Comparison of ENCODE assay signal across 8 cellular contexts in genomic region chr5:67206381-67207328, GRCh38. TPM values are rescaled to one million over a fixed set of nuclear protein-coding genes. Genes with fewer than 3 reads are reported as not detected.
DNase-seq lines count a peak whose midpoint lies in the region; ATAC-seq lines count a peak whose summit lies in the region.

No MANE protein-coding gene starts in this region.

- H3K36me3 ChIP-seq in CD4-positive, CD25-positive, alpha-beta regulatory T cell (ENCODE audit: control insufficient read depth, insufficient read depth, low read length) = no peaks in the 10 kb centered on the region
- no peaks in the 10 kb centered on the region for H3K36me3 ChIP-seq in effector memory CD4-positive, alpha-beta T cell (ENCODE audit: control insufficient read depth, insufficient read depth, low read length)

- no peaks in the 10 kb centered on the region for H3K9me3 ChIP-seq in CD4-positive, CD25-positive, alpha-beta regulatory T cell (ENCODE audit: control insufficient read depth in 2 of 2, low read length in 2 of 2)
- no peaks in the 10 kb centered on the region for H3K9me3 ChIP-seq in effector memory CD4-positive, alpha-beta T cell (ENCODE audit: control insufficient read depth, low read length)

- peak overlapping the region; percentile 38 to 83 (median 50) for H3K4me3 Mint-ChIP-seq in CD4-positive, CD25-positive, alpha-beta regulatory T cell

- peaks cover 73% of the 10 kb centered on the region for H3K4me1 ChIP-seq in CD4-positive, CD25-positive, alpha-beta regulatory T cell (ENCODE audit: control insufficient read depth, insufficient read depth, low read length, poor library complexity, severe bottlenecking)
- peaks cover 56% of the 10 kb centered on the region for H3K4me1 ChIP-seq in effector memory CD4-positive, alpha-beta T cell (ENCODE audit: control insufficient read depth, insufficient read depth, low read length, poor library complexity, severe bottlenecking)

- no peaks in the 10 kb centered on the region for H3K9me3 Mint-ChIP-seq in CD4-positive, CD25-positive, alpha-beta regulatory T cell

- peak; percentile 69 to 99 (median 91) for DNase-seq in CD4-positive, CD25-positive, alpha-beta regulatory T cell
- peak; percentile 92 for DNase-seq in Jurkat, Clone E6-1 (ENCODE audit: low read depth, low spot score)
- peak; percentile 59 to 72 for DNase-seq in activated CD4-positive, alpha-beta T cell treated with anti-CD3 and anti-CD28 coated beads for 24 hours (ENCODE audit: low read depth in 2 of 2)
- peak; percentile 76 to 82 (median 77) for DNase-seq in effector memory CD4-positive, alpha-beta T cell
- DNase-seq in stimulated activated CD4-positive, alpha-beta T cell treated with anti-CD3 and anti-CD28 coated beads, Interleukin-2, amount 100 ng/mL, for 24 hours = peak; percentile 83 to 84
- no peak for DNase-seq in NCI-H82 (lab: John Stamatoyannopoulos, UW)
- no peak for DNase-seq in left ventricle myocardium superior

- no peaks in the 10 kb centered on the region for H3K36me3 Mint-ChIP-seq in CD4-positive, CD25-positive, alpha-beta regulatory T cell

- peaks cover 20 to 81% (median 59%) of the 10 kb centered on the region in 4 donors for H3K4me1 Mint-ChIP-seq in CD4-positive, CD25-positive, alpha-beta regulatory T cell

- H3K27me3 ChIP-seq in CD4-positive, CD25-positive, alpha-beta regulatory T cell (ENCODE audit: control insufficient read depth, insufficient read depth, low read length) = no peaks in the 10 kb centered on the region
- no peaks in the 10 kb centered on the region for H3K27me3 ChIP-seq in effector memory CD4-positive, alpha-beta T cell (replicated peaks; ENCODE audit: control insufficient read depth, insufficient read depth, low read length, poor library complexity, severe bottlenecking)

- H3K27ac Mint-ChIP-seq in CD4-positive, CD25-positive, alpha-beta regulatory T cell = peak overlapping the region; percentile 88 to 99 (median 89)

- H3K4me3 ChIP-seq in CD4-positive, CD25-positive, alpha-beta regulatory T cell (ENCODE audit: low read depth, low read length) = peak overlapping the region; percentile 52
- no peak overlapping the region for H3K4me3 ChIP-seq in Jurkat, Clone E6-1 (ENCODE audit: low read length)
- no peak overlapping the region for H3K4me3 ChIP-seq in effector memory CD4-positive, alpha-beta T cell (ENCODE audit: insufficient read depth, low read depth, low read length, poor library complexity, severe bottlenecking)

- intact Hi-C loops in left ventricle myocardium superior (cut with micrococcal nuclease) = loop anchor here (10.0 kb wide), 2 partner anchors 52 to 392 kb away; no protein-coding TSS in a partner anchor

- H3K27ac ChIP-seq in CD4-positive, CD25-positive, alpha-beta regulatory T cell (ENCODE audit: insufficient read depth, low read length, poor library complexity, severe bottlenecking) = peak overlapping the region; percentile 77
- H3K27ac ChIP-seq in effector memory CD4-positive, alpha-beta T cell (ENCODE audit: insufficient read depth, low read length, poor library complexity, severe bottlenecking) = peak overlapping the region; percentile 56

- ATAC-seq in CD4-positive, CD25-positive, alpha-beta regulatory T cell (ENCODE audit: low read depth in 2 of 2) = peak; percentile 86 to 91
- ATAC-seq in GM21529 (IDR thresholded peaks at IDR 0.05; ENCODE audit: unreplicated experiment) (peak; percentile 79), left ventricle myocardium superior (no peak)

- H3K27me3 Mint-ChIP-seq in CD4-positive, CD25-positive, alpha-beta regulatory T cell = no peaks in the 10 kb centered on the region

RNA-seq across cellular contexts. Expression of gene CD180, which starts 10.1 kb away (rescaled TPM):
- not detected for total RNA-seq in CD4-positive, CD25-positive, alpha-beta regulatory T cell
- under 1 TPM in 3 of 4 donors, not detected in 1; 0.06 to 0.37 (median 0.11) TPM for polyA plus RNA-seq in CD4-positive, CD25-positive, alpha-beta regulatory T cell
- not detected for polyA plus RNA-seq in Jurkat, Clone E6-1 (2012; ENCODE audit: insufficient read depth, insufficient read length)
- total RNA-seq in left ventricle myocardium superior = 0.64 TPM

Comparison
In these comparisons a context has a peak if more than half of its experiments do, and no peak if none do; other contexts are left out.
1. DNase-seq: peak in CD4-positive, CD25-positive, alpha-beta regulatory T cell (3 of 3), Jurkat, Clone E6-1 (single experiment), activated CD4-positive, alpha-beta T cell treated with anti-CD3 and anti-CD28 coated beads for 24 hours (2 of 2), effector memory CD4-positive, alpha-beta T cell (3 of 3) and stimulated activated CD4-positive, alpha-beta T cell treated with anti-CD3 and anti-CD28 coated beads, Interleukin-2, amount 100 ng/mL, for 24 hours (2 of 2); none in NCI-H82 (single experiment) and left ventricle myocardium superior (single experiment).